Comparison of ENCODE assay signal across 22 cellular contexts in the genomic region with DNA sequence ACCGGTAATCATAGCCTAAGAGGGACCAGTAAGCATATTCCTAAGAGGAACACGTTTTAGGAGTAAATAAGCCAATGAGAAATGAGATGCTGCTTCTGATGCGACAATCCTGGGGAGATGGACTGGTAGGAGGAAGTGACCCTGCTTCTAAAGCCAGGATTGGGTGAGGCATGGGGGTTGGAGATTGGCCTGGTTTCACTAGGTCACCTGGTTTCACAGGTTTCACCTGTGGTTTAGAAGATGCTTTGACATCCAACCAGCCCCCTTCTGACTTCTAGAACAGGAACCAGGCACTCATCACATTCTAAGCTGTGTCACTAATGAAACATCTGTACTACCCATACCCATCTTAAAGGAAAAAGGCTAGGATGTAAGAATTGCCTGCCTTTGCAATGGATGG. TPM values are rescaled to one million over a fixed set of nuclear protein-coding genes. Genes with fewer than 3 reads are reported as not detected.
DNase-seq lines count a peak whose midpoint lies in the region; ATAC-seq, FAIRE-seq and TF ChIP-seq lines count a peak whose summit lies in the region.
"Had no signal": no experiment of that assay in that cellular context is flagged by ENCODE, and none has a peak within 500 bp of the region (broad histone marks: within the 10 kb centered on the region; RNA-seq: fewer than 3 reads in every experiment).

No MANE protein-coding gene starts in this region.

- H3K27me3 ChIP-seq in HepG2 (ENCODE audit: control insufficient read depth in 1 of 2, insufficient read depth in 2 of 2, low read length in 2 of 2) (peaks cover 0 to 4% of the 10 kb centered on the region in 2 experiments; a peak in 1 of 5 replicates), pancreas (no peaks in the 10 kb centered on the region)
- H3K27me3 ChIP-seq: heart left ventricle, ovary, vagina had no signal

- no peak for TF ChIP-seq RAD21 in HepG2 (CRISPR knock-in tag; IDR thresholded peaks at IDR 0.05)

- FAIRE-seq in HepG2 (lab: Jason Lieb, UNC) (no peak), pancreas (lab: Jason Lieb, UNC) (no peak)
- FAIRE-seq: H54 had no signal

- H3K36me3 Mint-ChIP-seq in progenitor cell of endocrine pancreas (ENCODE audit: insufficient read depth) = peaks cover 10% of the 10 kb centered on the region

- intact Hi-C loops in OCI-LY7 (cut with micrococcal nuclease; ENCODE audit: unreplicated experiment) = loop anchor here (10.0 kb wide), 1 partner anchor 190 kb away; no protein-coding TSS in a partner anchor
- intact Hi-C loops in HepG2 (cut with micrococcal nuclease; ENCODE audit: unreplicated experiment) = no loop called here
- intact Hi-C loops in pancreas (cut with DNase I) = no loop called here

- ATAC-seq in GM18867 (IDR thresholded peaks at IDR 0.05; ENCODE audit: unreplicated experiment) (peak; percentile 63), GM21619 (IDR thresholded peaks at IDR 0.05; ENCODE audit: unreplicated experiment) (peak; percentile 46), HepG2 (no peak; the same call in 2 of the 3 replicates), pancreas (no peak)
- ATAC-seq: activated CD8-positive, alpha-beta T cell treated with anti-CD3 and anti-CD28 coated beads, Interleukin-2, amount 10 ng/mL, durations not matched to agents 7 days and 5 days; heart left ventricle; lower lobe of right lung; Right ventricle myocardium inferior had no signal

- no peak overlapping the region for H3K9ac ChIP-seq in HepG2 (ENCODE audit: insufficient read depth, low read depth, low read length)

- H3K27ac Mint-ChIP-seq in progenitor cell of endocrine pancreas = no peak overlapping the region
- H3K27ac Mint-ChIP-seq: activated CD8-positive, alpha-beta T cell treated with anti-CD3 and anti-CD28 coated beads, Interleukin-2, amount 10 ng/mL, durations not matched to agents 7 days and 5 days; activated naive CD8-positive, alpha-beta T cell; B cell had no signal

- peak; percentile 14 for DNase-seq in OCI-LY7 (ENCODE audit: low spot score)
- no peak for DNase-seq in HepG2 (ENCODE audit: low spot score)
- DNase-seq in NCI-H345 treated with DMSO at 0.1 percent for 48 hours (lab: John Stamatoyannopoulos, UW; ENCODE audit: unreplicated experiment) = no peak
- no peak for DNase-seq in pancreas
- DNase-seq in progenitor cell of endocrine pancreas (ENCODE audit: low spot score, unreplicated experiment) = no peak
- DNase-seq: activated CD8-positive, alpha-beta T cell treated with anti-CD3 and anti-CD28 coated beads, Interleukin-2, amount 10 ng/mL, durations not matched to agents 7 days and 5 days; activated T-cell treated with anti-CD3 and anti-CD28 coated beads, Interleukin-2, amount 50 U/mL, for 48 hours; Calu3; GF-D8; heart left ventricle; NCI-H226; ovary; T-helper 1 cell; WERI-Rb-1 had no signal

- H3K9me3 ChIP-seq in OCI-LY7 (ENCODE audit: low read length) = no peaks in the 10 kb centered on the region
- no peaks in the 10 kb centered on the region for H3K9me3 ChIP-seq in HepG2 (ENCODE audit: low read length)
- H3K9me3 ChIP-seq in pancreas = no peaks in the 10 kb centered on the region
- H3K9me3 ChIP-seq: heart left ventricle, lower lobe of right lung, ovary, vagina had no signal

- WGBS in HepG2 (ENCODE audit: low lambda C conversion rate) = 79% methylated on average over 3 of the region's 3 CpGs
- WGBS in pancreas, 2 donors = 73 to 85% methylated on average over 3 of the region's 3 CpGs

- BruUV-seq in OCI-LY7 (replicated peaks; lab: Mats Ljungman, UMichigan) (no TSS peak), HepG2 (replicated peaks; lab: Mats Ljungman, UMichigan) (no TSS peak)

- no peaks in the 10 kb centered on the region for H3K4me1 Mint-ChIP-seq in progenitor cell of endocrine pancreas (ENCODE audit: low read depth)

- H3K4me3 ChIP-seq in OCI-LY7 (ENCODE audit: low read depth, low read length, poor library complexity, severe bottlenecking) (no peak overlapping the region), HepG2 (replicated peaks in 1 of 3; ENCODE audit: insufficient read depth in 1 of 3, low read depth in 2 of 3, low read length in 3 of 3) (no peak overlapping the region), pancreas (no peak overlapping the region)
- H3K4me3 ChIP-seq: heart left ventricle, lower lobe of right lung, ovary, vagina had no signal

- 0 out of 4 replicates have a peak, but pooled peaks of 1 of the 2 experiments have one; percentile 26 for TF ChIP-seq POLR2A in HepG2 (IDR thresholded peaks at IDR 0.05; ENCODE audit: insufficient read depth in 1 of 2, low read depth in 2 of 2, low read length in 2 of 2)

- H3K79me2 ChIP-seq in OCI-LY7 (ENCODE audit: insufficient read depth, low read depth, low read length) (no peaks in the 10 kb centered on the region), HepG2 (ENCODE audit: insufficient read depth, low read length) (no peaks in the 10 kb centered on the region)

- POLR2A ChIA-PET in OCI-LY7 (lab: Charles Lee) (no interaction called here), HepG2 (lab: Yijun Ruan, JAX) (no interaction called here)

- H4K20me1 ChIP-seq in OCI-LY7 (ENCODE audit: insufficient read depth, low read length) = 0 out of 2 replicates have a peak, but pooled peaks cover 5% of the 10 kb centered on the region
- H4K20me1 ChIP-seq in HepG2 (ENCODE audit: insufficient read depth, low read length) = 0 out of 2 replicates have a peak, but pooled peaks cover 2% of the 10 kb centered on the region

- H3K4me2 ChIP-seq in OCI-LY7 (ENCODE audit: low read length) = no peak overlapping the region
- H3K4me2 ChIP-seq in HepG2 (ENCODE audit: low read depth, low read length) = no peak overlapping the region

- H3K27ac ChIP-seq in OCI-LY7 (ENCODE audit: low read depth, low read length, poor library complexity, severe bottlenecking) (no peak overlapping the region), HepG2 (ENCODE audit: extremely low read length, insufficient read depth, low read length) (no peak overlapping the region), pancreas (no peak overlapping the region)
- H3K27ac ChIP-seq: heart left ventricle, lower lobe of right lung, ovary, vagina, WERI-Rb-1 had no signal

- H3K27me3 Mint-ChIP-seq in progenitor cell of endocrine pancreas = peaks cover 4% of the 10 kb centered on the region

- TF ChIP-seq EP300 in HepG2 (IDR thresholded peaks at IDR 0.05; ENCODE audit: low read depth in 2 of 2, low read length in 2 of 2) (no peak), HepG2 (CRISPR knock-in tag; IDR thresholded peaks at IDR 0.05; ENCODE audit: borderline replicate concordance) (no peak)

- no peaks in the 10 kb centered on the region for H3K9me2 ChIP-seq in OCI-LY7 (ENCODE audit: insufficient read depth, low read length)

- no peaks in the 10 kb centered on the region for H3K9me3 Mint-ChIP-seq in progenitor cell of endocrine pancreas (ENCODE audit: low read depth)

- H3K36me3 ChIP-seq in OCI-LY7 (ENCODE audit: insufficient read depth, low read length) (peaks cover 34% of the 10 kb centered on the region), HepG2 (replicated peaks in 1 of 2; ENCODE audit: control insufficient read depth in 1 of 2, insufficient read depth in 2 of 2, low read length in 2 of 2) (peaks cover 3 to 11% of the 10 kb centered on the region in 2 experiments; a peak in 3 of 5 replicates), pancreas (no peaks in the 10 kb centered on the region)
- H3K36me3 ChIP-seq: ovary, WERI-Rb-1 had no signal

- CTCF ChIA-PET in OCI-LY7 (lab: Charles Lee; ENCODE audit: unreplicated experiment) (no interaction called here), HepG2 (lab: Yijun Ruan, JAX; ENCODE audit: low intra/inter-chr PET ratio, low total read pairs) (no interaction called here)

- H2AFZ ChIP-seq in OCI-LY7 (ENCODE audit: low read length) = no peak overlapping the region
- H2AFZ ChIP-seq in HepG2 (ENCODE audit: low read length) = no peak overlapping the region

- H3K4me1 ChIP-seq in OCI-LY7 (ENCODE audit: insufficient read depth, low read length, poor library complexity, severe bottlenecking) (no peaks in the 10 kb centered on the region), HepG2 (ENCODE audit: insufficient read depth, low read length) (no peaks in the 10 kb centered on the region; the same call in 1 of the 2 replicates), pancreas (no peaks in the 10 kb centered on the region)
- H3K4me1 ChIP-seq: vagina had no signal

- no peak overlapping the region for H3K4me3 Mint-ChIP-seq in progenitor cell of endocrine pancreas (ENCODE audit: low read depth)
- H3K4me3 Mint-ChIP-seq: activated CD8-positive, alpha-beta T cell treated with anti-CD3 and anti-CD28 coated beads, Interleukin-2, amount 10 ng/mL, durations not matched to agents 7 days and 5 days; activated naive CD8-positive, alpha-beta T cell; B cell had no signal

- in situ Hi-C loops in HepG2 (cut with HindIII; ENCODE audit: extremely low pct_ligation_motif_present, low pct_unique_long_range_greater_than_20kb) = no loop called here

- no peak for TF ChIP-seq CTCF in OCI-LY7 (conservative IDR thresholded peaks at IDR 0.05; ENCODE audit: low read length)
- TF ChIP-seq CTCF in HepG2 (CRISPR knock-in tag; IDR thresholded peaks at IDR 0.05) = no peak
- TF ChIP-seq CTCF in pancreas (IDR thresholded peaks at IDR 0.05) = no peak
- TF ChIP-seq CTCF in progenitor cell of endocrine pancreas (IDR thresholded peaks at IDR 0.05; ENCODE audit: unreplicated experiment) = no peak

RNA-seq across cellular contexts. Expression of a gene that starts 53.0 kb away (rescaled TPM):
- total RNA-seq in OCI-LY7 (2014; rRNA removed; shearing (Covaris generic)) = 2.2 and 3.1 TPM in 2 replicates
- 0.89 and 0.90 TPM in 2 replicates for total RNA-seq in OCI-LY7 (2022)
- 13.2 and 23.6 TPM in 2 replicates for total RNA-seq in HepG2 (2016; rRNA removed; fragmentation: Illumina TruSeq; extraction: Trizol)
- total RNA-seq in HepG2 (2016; cell fraction: cytosol; rRNA removed; fragmentation: Illumina TruSeq; extraction: Trizol; ENCODE audit: low read depth) = 5.9 and 7.5 TPM in 2 replicates
- total RNA-seq in HepG2 (2016; cell fraction: insoluble cytoplasmic fraction; rRNA removed; fragmentation: Illumina TruSeq; extraction: Trizol) = 13.9 and 23.0 TPM in 2 replicates
- total RNA-seq in HepG2 (2016; cell fraction: membrane; rRNA removed; fragmentation: Illumina TruSeq; extraction: Trizol) = 12.2 and 13.9 TPM in 2 replicates
- 26.5 and 27.4 TPM in 2 replicates for total RNA-seq in HepG2 (2016; cell fraction: nucleus; rRNA removed; fragmentation: Illumina TruSeq; extraction: Trizol)
- polyA plus RNA-seq in HepG2 (2011; rRNA removed) = 12.0 and 12.9 TPM in 2 replicates
- 11.4 and 12.6 TPM in 2 replicates for polyA plus RNA-seq in HepG2 (2011; cell fraction: cytosol; rRNA removed)
- 15.1 and 17.1 TPM in 2 replicates for polyA plus RNA-seq in HepG2 (2011; cell fraction: nucleus; rRNA removed)
- 14.8 and 39.0 TPM in 2 replicates for polyA plus RNA-seq in HepG2 (2012)
- polyA plus RNA-seq in HepG2 (2016; cell fraction: cytosol; fragmentation: Illumina TruSeq; extraction: Trizol; ENCODE audit: low read depth) = 3.1 and 4.6 TPM in 2 replicates
- polyA plus RNA-seq in HepG2 (2016; cell fraction: insoluble cytoplasmic fraction; fragmentation: Illumina TruSeq; extraction: Trizol; ENCODE audit: low read depth) = 11.2 and 12.5 TPM in 2 replicates
- polyA plus RNA-seq in HepG2 (2016; cell fraction: membrane; fragmentation: Illumina TruSeq; extraction: Trizol; ENCODE audit: low read depth) = 6.7 and 8.6 TPM in 2 replicates
- polyA plus RNA-seq in HepG2 (2016; cell fraction: nucleus; fragmentation: Illumina TruSeq; extraction: Trizol; ENCODE audit: insufficient read depth, low read depth) = 45.7 and 45.8 TPM in 2 replicates
- 2.5 and 6.7 TPM in 2 replicates for polyA minus RNA-seq in HepG2 (2011; rRNA and poly(A)+ RNA removed; ENCODE audit: low replicate concordance)
- polyA minus RNA-seq in HepG2 (2011; cell fraction: cytosol; rRNA and poly(A)+ RNA removed) = 6.2 and 7.0 TPM in 2 replicates
- polyA minus RNA-seq in HepG2 (2011; cell fraction: nucleus; rRNA and poly(A)+ RNA removed) = 6.8 and 10.7 TPM in 2 replicates
- total RNA-seq in pancreas = 1 to 10 TPM; 2.3 to 7.9 (median 3.5) TPM
- 1 to 10 TPM; 3.7 to 7.6 TPM for polyA plus RNA-seq in pancreas
- total RNA-seq in progenitor cell of endocrine pancreas = 31.4 and 35.4 TPM in 2 replicates

Comparison
In these comparisons a context has a peak if more than half of its experiments do, and no peak if none do; other contexts are left out.
1. ATAC-seq: peak in GM18867 (single experiment) and GM21619 (single experiment); none in HepG2 (single experiment) and pancreas (0 of 4).